Comparison of ENCODE assay signal across 8 cellular contexts in the genomic region with DNA sequence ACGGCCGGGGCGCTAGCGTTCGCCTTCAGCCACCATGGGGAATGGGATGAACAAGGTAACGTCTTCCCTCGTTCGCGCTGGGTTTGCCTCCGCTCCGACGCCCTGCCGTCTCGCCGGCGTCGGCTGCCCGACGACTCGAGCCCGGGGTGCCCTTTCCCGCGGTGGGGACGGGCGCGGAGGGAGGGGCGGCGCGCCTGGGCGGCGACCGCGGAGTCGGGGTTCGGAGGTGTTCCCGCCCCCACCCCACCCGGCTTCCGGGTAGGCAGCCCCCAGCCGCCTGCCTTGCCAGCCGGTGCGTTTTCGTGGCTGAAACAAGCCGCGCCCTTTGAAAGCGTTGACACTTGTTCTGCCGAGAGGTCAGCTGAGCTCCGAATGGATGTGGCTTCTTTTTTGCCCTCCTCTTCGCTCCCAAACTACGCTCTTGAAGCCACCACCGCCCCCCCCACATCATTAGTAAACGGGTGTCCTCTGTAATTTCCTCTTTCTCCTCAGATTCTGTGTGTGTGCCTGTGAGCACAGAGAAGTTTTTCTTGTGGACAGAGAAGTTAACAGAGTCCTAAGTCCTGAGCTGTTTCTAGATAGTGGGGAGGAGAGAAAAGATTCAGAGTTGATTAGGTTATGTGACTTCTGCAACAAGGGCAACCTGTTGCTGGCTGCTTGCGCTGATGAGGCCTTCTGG. TPM values are rescaled to one million over a fixed set of nuclear protein-coding genes. Genes with fewer than 3 reads are reported as not detected.
DNase-seq lines count a peak whose midpoint lies in the region; ATAC-seq and TF ChIP-seq lines count a peak whose summit lies in the region.

No MANE protein-coding gene starts in this region.

- peaks cover 3% of the 10 kb centered on the region for H3K36me3 Mint-ChIP-seq in activated CD4-positive, alpha-beta T cell treated with anti-CD3 and anti-CD28 coated beads, Interleukin-2, amount 10 ng/mL, durations not matched to agents 7 days and 5 days (ENCODE audit: low read depth)
- no peaks in the 10 kb centered on the region for H3K36me3 Mint-ChIP-seq in endodermal cell (ENCODE audit: low read depth)
- H3K36me3 Mint-ChIP-seq in stimulated activated memory B cell treated with anti-CD40 and anti-IgM and Interleukin-4, amounts not matched to agents 10 μg/mL and 1 μg/mL and 100 μg/mL, for 72 hours: peaks cover 10% of the 10 kb centered on the region

- DNase-seq in activated naive CD4-positive, alpha-beta T cell treated with Interleukin-2 at 50 U/mL for 16 hours: peak; percentile 73
- DNase-seq in activated naive CD4-positive, alpha-beta T cell (lab: John Stamatoyannopoulos, UW): no peak
- DNase-seq in activated CD4-positive, alpha-beta T cell treated with anti-CD3 and anti-CD28 coated beads, Interleukin-2, amount 10 ng/mL, durations not matched to agents 7 days and 5 days: peak; percentile 90
- DNase-seq in endodermal cell (peak; percentile 84), myocyte (ENCODE audit: low read depth) (peak; percentile 63), amniotic stem cell (lab: John Stamatoyannopoulos, UW) (no peak)

- peak overlapping the region; percentile 87 for H3K4me3 ChIP-seq in endodermal cell (ENCODE audit: low read length)

- no peaks in the 10 kb centered on the region for H3K27me3 Mint-ChIP-seq in activated CD4-positive, alpha-beta T cell treated with anti-CD3 and anti-CD28 coated beads, Interleukin-2, amount 10 ng/mL, durations not matched to agents 7 days and 5 days
- H3K27me3 Mint-ChIP-seq in endodermal cell (ENCODE audit: insufficient read depth): peaks cover 8% of the 10 kb centered on the region
- no peaks in the 10 kb centered on the region for H3K27me3 Mint-ChIP-seq in stimulated activated memory B cell treated with anti-CD40 and anti-IgM and Interleukin-4, amounts not matched to agents 10 μg/mL and 1 μg/mL and 100 μg/mL, for 72 hours

- WGBS in endodermal cell (ENCODE audit: insufficient coverage in 1 of 2, insufficient read length in 1 of 2), 2 experiments: 28 to 43% methylated on average over 28 to 52 of the region's 52 CpGs

- H3K9ac ChIP-seq in endodermal cell (ENCODE audit: extremely low read depth, low read length, poor library complexity, severe bottlenecking): peak overlapping the region; percentile 16

- POLR2A ChIA-PET in activated CD4-positive, alpha-beta T cell treated with anti-CD3 and anti-CD28 coated beads, Interleukin-2, amount 10 ng/mL, durations not matched to agents 7 days and 5 days (lab: Charles Lee): interaction anchor here (0.6 to 1.5 kb wide), 6 partner anchors 23 to 101 kb away, joined by 3 to 11 read pairs (median 4); a partner anchor contains a TSS

- no peak for TF ChIP-seq CTCF in endodermal cell (conservative IDR thresholded peaks at IDR 0.05)

- peak; percentile 35 for ATAC-seq in HG03432 (IDR thresholded peaks at IDR 0.05; ENCODE audit: unreplicated experiment)
- ATAC-seq in stimulated activated memory B cell treated with anti-CD40 and anti-IgM and Interleukin-4, amounts not matched to agents 10 μg/mL and 1 μg/mL and 100 μg/mL, for 72 hours: peak; percentile 72

- peak overlapping the region; percentile 97 for H3K27ac Mint-ChIP-seq in activated CD4-positive, alpha-beta T cell treated with anti-CD3 and anti-CD28 coated beads, Interleukin-2, amount 10 ng/mL, durations not matched to agents 7 days and 5 days
- peak overlapping the region; percentile 49 for H3K27ac Mint-ChIP-seq in endodermal cell
- H3K27ac Mint-ChIP-seq in stimulated activated memory B cell treated with anti-CD40 and anti-IgM and Interleukin-4, amounts not matched to agents 10 μg/mL and 1 μg/mL and 100 μg/mL, for 72 hours: no peak overlapping the region

- no peaks in the 10 kb centered on the region for H3K9me3 Mint-ChIP-seq in activated CD4-positive, alpha-beta T cell treated with anti-CD3 and anti-CD28 coated beads, Interleukin-2, amount 10 ng/mL, durations not matched to agents 7 days and 5 days
- H3K9me3 Mint-ChIP-seq in endodermal cell: peaks cover 52% of the 10 kb centered on the region
- H3K9me3 Mint-ChIP-seq in stimulated activated memory B cell treated with anti-CD40 and anti-IgM and Interleukin-4, amounts not matched to agents 10 μg/mL and 1 μg/mL and 100 μg/mL, for 72 hours: no peaks in the 10 kb centered on the region

- H3K9me3 ChIP-seq in endodermal cell (ENCODE audit: control insufficient read depth, low read length): peaks cover 13% of the 10 kb centered on the region

- peaks cover 3% of the 10 kb centered on the region for H3K4me1 ChIP-seq in endodermal cell (ENCODE audit: control insufficient read depth, insufficient read depth, low read length)

- H3K27me3 ChIP-seq in endodermal cell (ENCODE audit: control insufficient read depth, insufficient read depth, low read length, poor library complexity, severe bottlenecking): no peaks in the 10 kb centered on the region

- no peaks in the 10 kb centered on the region for H3K36me3 ChIP-seq in endodermal cell (ENCODE audit: control insufficient read depth, insufficient read depth, low read length)

- peaks cover 57% of the 10 kb centered on the region for H3K4me1 Mint-ChIP-seq in activated CD4-positive, alpha-beta T cell treated with anti-CD3 and anti-CD28 coated beads, Interleukin-2, amount 10 ng/mL, durations not matched to agents 7 days and 5 days
- peaks cover 25% of the 10 kb centered on the region for H3K4me1 Mint-ChIP-seq in endodermal cell
- H3K4me1 Mint-ChIP-seq in stimulated activated memory B cell treated with anti-CD40 and anti-IgM and Interleukin-4, amounts not matched to agents 10 μg/mL and 1 μg/mL and 100 μg/mL, for 72 hours: peaks cover 58% of the 10 kb centered on the region

- peak overlapping the region; percentile 87 for H3K4me3 Mint-ChIP-seq in activated CD4-positive, alpha-beta T cell treated with anti-CD3 and anti-CD28 coated beads, Interleukin-2, amount 10 ng/mL, durations not matched to agents 7 days and 5 days
- peak overlapping the region; percentile 72 for H3K4me3 Mint-ChIP-seq in endodermal cell
- peak overlapping the region; percentile 90 for H3K4me3 Mint-ChIP-seq in stimulated activated memory B cell treated with anti-CD40 and anti-IgM and Interleukin-4, amounts not matched to agents 10 μg/mL and 1 μg/mL and 100 μg/mL, for 72 hours

- CTCF ChIA-PET in activated CD4-positive, alpha-beta T cell treated with anti-CD3 and anti-CD28 coated beads, Interleukin-2, amount 10 ng/mL, durations not matched to agents 7 days and 5 days (lab: Charles Lee): interaction anchor here (1.0 to 2.0 kb wide), 3 partner anchors 13 to 102 kb away, joined by 3 to 8 read pairs (median 4); no protein-coding TSS in a partner anchor

- H3K27ac ChIP-seq in endodermal cell (ENCODE audit: low read depth, low read length): peak overlapping the region; percentile 62

RNA-seq across cellular contexts. Expression of a gene that starts 0.4 kb away (rescaled TPM):
- total RNA-seq in activated CD4-positive, alpha-beta T cell treated with anti-CD3 and anti-CD28 coated beads, Interleukin-2, amount 10 ng/mL, durations not matched to agents 7 days and 5 days: 10 to 100 TPM; 35.3 to 36.7 TPM
- 10 to 100 TPM; 33.5 to 35.4 TPM for total RNA-seq in endodermal cell
- 41.4 TPM for polyA plus RNA-seq in endodermal cell (2013, experiment 1 of 2)
- polyA plus RNA-seq in endodermal cell (2013, experiment 2 of 2): 38.1 TPM
- 29.0 and 46.4 TPM in 2 replicates for total RNA-seq in myocyte
- polyA plus RNA-seq in myocyte (2012): 32.6 TPM

Comparison
In these comparisons a context has a peak if more than half of its experiments do, and no peak if none do; other contexts are left out.
1. DNase-seq: peak in activated naive CD4-positive, alpha-beta T cell treated with Interleukin-2 at 50 U/mL for 16 hours (single experiment), activated CD4-positive, alpha-beta T cell treated with anti-CD3 and anti-CD28 coated beads, Interleukin-2, amount 10 ng/mL, durations not matched to agents 7 days and 5 days (single experiment), endodermal cell (single experiment) and myocyte (single experiment); none in activated naive CD4-positive, alpha-beta T cell (0 of 4) and amniotic stem cell (single experiment).
2. Peak in every context shown above with its lines, with median percentiles within 50 percentile points of each other: H3K4me3 Mint-ChIP-seq.